In the genomic region with DNA sequence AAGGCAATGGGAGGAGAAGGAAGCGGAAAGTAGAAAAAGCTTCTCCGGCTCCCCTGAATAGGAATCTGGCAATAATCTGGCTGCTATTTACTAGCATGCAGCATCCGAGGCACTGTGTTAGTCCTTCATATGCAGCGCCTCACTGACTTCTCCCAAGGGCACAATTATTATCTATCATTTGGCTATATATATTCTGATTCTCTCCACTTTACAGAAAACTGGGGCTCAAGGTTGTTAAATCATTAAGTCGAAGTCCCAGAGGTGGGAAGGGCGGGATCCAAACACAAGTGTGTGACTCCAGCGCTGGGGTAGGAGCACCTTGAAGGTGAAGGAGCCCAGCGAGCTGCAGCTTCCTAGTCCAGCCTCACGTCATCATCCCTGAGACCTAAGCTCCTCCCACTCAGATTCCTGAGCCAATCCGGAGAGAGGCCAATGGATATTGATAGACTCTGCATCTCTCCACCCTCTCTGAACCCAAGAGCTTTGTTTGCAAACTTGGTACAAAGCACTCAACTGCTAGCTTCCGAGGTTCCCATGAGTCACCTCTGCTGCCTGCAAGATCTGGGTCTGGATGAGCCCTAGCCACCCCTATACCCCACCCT, we compare ENCODE assay signal across 1 cellular context.
TF ChIP-seq lines count a peak whose summit lies in the region.

No MANE protein-coding gene starts in this region.

TF ChIP-seq in K562, 482 proteins besides CTCF, POLR2A, EP300 and RAD21 (continued from another document):
- TF ChIP-seq PTTG1 (tag; IDR thresholded peaks at IDR 0.05; ENCODE audit: low read depth) (no peak), NFYB (IDR thresholded peaks at IDR 0.05; ENCODE audit: extremely low read depth, insufficient read length) (peak; percentile 46), RFX1 (IDR thresholded peaks at IDR 0.05) (no peak), CAMTA2 (CRISPR knock-in tag; conservative IDR thresholded peaks at IDR 0.05) (no peak), CTBP1 (IDR thresholded peaks at IDR 0.05; ENCODE audit: borderline replicate concordance) (0 out of 2 replicates have a peak, but pooled peaks have one; percentile 18), SMC3 (conservative IDR thresholded peaks at IDR 0.05; ENCODE audit: insufficient read depth, low read depth, low read length) (no peak), HMGN3 (IDR thresholded peaks at IDR 0.05; ENCODE audit: borderline replicate concordance, extremely low read depth, insufficient read length, low read depth, low read length) (no peak), ZNF780A (CRISPR knock-in tag; IDR thresholded peaks at IDR 0.05) (no peak), EGR1 (conservative IDR thresholded peaks at IDR 0.05) (no peak), FUS (optimal IDR thresholded peaks at IDR 0.05; ENCODE audit: low read depth, low read length) (no peak), CHD1 (IDR thresholded peaks at IDR 0.05; ENCODE audit: low read length) (no peak), CHCHD3 (CRISPR knock-in tag; IDR thresholded peaks at IDR 0.05) (no peak), POLR2AphosphoS5 (IDR thresholded peaks at IDR 0.05; ENCODE audit: control insufficient read depth, insufficient read depth, low read depth, low read length) (peak; percentile 64; the same call in 1 of the 2 replicates), ZNF174 (CRISPR knock-in tag; IDR thresholded peaks at IDR 0.05) (no peak), SRF (CRISPR knock-in tag; IDR thresholded peaks at IDR 0.05) (no peak)
- TF ChIP-seq, protein P1, sequence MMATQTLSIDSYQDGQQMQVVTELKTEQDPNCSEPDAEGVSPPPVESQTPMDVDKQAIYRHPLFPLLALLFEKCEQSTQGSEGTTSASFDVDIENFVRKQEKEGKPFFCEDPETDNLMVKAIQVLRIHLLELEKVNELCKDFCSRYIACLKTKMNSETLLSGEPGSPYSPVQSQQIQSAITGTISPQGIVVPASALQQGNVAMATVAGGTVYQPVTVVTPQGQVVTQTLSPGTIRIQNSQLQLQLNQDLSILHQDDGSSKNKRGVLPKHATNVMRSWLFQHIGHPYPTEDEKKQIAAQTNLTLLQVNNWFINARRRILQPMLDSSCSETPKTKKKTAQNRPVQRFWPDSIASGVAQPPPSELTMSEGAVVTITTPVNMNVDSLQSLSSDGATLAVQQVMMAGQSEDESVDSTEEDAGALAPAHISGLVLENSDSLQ (IDR thresholded peaks at IDR 0.05), result peak; percentile 66; the same call in 1 of the 2 replicates
